ENCODE assay signal across 1 cellular context in genomic region chr12:106769078-106769477, GRCh38.
TF ChIP-seq lines count a peak whose summit lies in the region.

No MANE protein-coding gene starts in this region.

TF ChIP-seq in GM23338, 12 proteins besides CTCF, POLR2A, EP300 and RAD21 (continued from another document):
- peak; percentile 24; the same call in 1 of the 2 replicates for TF ChIP-seq CREB1 (CRISPR knock-in tag; IDR thresholded peaks at IDR 0.05; ENCODE audit: low read depth)
- TF ChIP-seq POLR2AphosphoS5 (IDR thresholded peaks at IDR 0.05; ENCODE audit: low read depth) = no peak
- no peak for TF ChIP-seq STAT1 (IDR thresholded peaks at IDR 0.05; ENCODE audit: unreplicated experiment)
- TF ChIP-seq ZNF114 (CRISPR knock-in tag; IDR thresholded peaks at IDR 0.05) = no peak
- TF ChIP-seq REST (IDR thresholded peaks at IDR 0.05; ENCODE audit: unreplicated experiment) = no peak
- TF ChIP-seq, protein P1, sequence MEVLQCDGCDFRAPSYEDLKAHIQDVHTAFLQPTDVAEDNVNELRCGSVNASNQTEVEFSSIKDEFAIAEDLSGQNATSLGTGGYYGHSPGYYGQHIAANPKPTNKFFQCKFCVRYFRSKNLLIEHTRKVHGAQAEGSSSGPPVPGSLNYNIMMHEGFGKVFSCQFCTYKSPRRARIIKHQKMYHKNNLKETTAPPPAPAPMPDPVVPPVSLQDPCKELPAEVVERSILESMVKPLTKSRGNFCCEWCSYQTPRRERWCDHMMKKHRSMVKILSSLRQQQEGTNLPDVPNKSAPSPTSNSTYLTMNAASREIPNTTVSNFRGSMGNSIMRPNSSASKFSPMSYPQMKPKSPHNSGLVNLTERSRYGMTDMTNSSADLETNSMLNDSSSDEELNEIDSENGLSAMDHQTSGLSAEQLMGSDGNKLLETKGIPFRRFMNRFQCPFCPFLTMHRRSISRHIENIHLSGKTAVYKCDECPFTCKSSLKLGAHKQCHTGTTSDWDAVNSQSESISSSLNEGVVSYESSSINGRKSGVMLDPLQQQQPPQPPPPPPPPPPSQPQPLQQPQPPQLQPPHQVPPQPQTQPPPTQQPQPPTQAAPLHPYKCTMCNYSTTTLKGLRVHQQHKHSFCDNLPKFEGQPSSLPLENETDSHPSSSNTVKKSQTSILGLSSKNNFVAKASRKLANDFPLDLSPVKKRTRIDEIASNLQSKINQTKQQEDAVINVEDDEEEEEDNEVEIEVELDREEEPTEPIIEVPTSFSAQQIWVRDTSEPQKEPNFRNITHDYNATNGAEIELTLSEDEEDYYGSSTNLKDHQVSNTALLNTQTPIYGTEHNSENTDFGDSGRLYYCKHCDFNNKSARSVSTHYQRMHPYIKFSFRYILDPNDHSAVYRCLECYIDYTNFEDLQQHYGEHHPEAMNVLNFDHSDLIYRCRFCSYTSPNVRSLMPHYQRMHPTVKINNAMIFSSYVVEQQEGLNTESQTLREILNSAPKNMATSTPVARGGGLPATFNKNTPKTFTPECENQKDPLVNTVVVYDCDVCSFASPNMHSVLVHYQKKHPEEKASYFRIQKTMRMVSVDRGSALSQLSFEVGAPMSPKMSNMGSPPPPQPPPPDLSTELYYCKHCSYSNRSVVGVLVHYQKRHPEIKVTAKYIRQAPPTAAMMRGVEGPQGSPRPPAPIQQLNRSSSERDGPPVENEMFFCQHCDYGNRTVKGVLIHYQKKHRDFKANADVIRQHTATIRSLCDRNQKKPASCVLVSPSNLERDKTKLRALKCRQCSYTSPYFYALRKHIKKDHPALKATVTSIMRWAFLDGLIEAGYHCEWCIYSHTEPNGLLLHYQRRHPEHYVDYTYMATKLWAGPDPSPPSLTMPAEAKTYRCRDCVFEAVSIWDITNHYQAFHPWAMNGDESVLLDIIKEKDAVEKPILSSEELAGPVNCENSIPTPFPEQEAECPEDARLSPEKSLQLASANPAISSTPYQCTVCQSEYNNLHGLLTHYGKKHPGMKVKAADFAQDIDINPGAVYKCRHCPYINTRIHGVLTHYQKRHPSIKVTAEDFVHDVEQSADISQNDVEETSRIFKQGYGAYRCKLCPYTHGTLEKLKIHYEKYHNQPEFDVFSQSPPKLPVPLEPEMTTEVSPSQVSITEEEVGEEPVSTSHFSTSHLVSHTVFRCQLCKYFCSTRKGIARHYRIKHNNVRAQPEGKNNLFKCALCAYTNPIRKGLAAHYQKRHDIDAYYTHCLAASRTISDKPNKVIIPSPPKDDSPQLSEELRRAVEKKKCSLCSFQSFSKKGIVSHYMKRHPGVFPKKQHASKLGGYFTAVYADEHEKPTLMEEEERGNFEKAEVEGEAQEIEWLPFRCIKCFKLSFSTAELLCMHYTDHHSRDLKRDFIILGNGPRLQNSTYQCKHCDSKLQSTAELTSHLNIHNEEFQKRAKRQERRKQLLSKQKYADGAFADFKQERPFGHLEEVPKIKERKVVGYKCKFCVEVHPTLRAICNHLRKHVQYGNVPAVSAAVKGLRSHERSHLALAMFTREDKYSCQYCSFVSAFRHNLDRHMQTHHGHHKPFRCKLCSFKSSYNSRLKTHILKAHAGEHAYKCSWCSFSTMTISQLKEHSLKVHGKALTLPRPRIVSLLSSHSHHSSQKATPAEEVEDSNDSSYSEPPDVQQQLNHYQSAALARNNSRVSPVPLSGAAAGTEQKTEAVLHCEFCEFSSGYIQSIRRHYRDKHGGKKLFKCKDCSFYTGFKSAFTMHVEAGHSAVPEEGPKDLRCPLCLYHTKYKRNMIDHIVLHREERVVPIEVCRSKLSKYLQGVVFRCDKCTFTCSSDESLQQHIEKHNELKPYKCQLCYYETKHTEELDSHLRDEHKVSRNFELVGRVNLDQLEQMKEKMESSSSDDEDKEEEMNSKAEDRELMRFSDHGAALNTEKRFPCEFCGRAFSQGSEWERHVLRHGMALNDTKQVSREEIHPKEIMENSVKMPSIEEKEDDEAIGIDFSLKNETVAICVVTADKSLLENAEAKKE (CRISPR knock-in tag; IDR thresholded peaks at IDR 0.05) = peak; percentile 86
